Comparison of ENCODE assay signal across 1 cellular context in the genomic region with DNA sequence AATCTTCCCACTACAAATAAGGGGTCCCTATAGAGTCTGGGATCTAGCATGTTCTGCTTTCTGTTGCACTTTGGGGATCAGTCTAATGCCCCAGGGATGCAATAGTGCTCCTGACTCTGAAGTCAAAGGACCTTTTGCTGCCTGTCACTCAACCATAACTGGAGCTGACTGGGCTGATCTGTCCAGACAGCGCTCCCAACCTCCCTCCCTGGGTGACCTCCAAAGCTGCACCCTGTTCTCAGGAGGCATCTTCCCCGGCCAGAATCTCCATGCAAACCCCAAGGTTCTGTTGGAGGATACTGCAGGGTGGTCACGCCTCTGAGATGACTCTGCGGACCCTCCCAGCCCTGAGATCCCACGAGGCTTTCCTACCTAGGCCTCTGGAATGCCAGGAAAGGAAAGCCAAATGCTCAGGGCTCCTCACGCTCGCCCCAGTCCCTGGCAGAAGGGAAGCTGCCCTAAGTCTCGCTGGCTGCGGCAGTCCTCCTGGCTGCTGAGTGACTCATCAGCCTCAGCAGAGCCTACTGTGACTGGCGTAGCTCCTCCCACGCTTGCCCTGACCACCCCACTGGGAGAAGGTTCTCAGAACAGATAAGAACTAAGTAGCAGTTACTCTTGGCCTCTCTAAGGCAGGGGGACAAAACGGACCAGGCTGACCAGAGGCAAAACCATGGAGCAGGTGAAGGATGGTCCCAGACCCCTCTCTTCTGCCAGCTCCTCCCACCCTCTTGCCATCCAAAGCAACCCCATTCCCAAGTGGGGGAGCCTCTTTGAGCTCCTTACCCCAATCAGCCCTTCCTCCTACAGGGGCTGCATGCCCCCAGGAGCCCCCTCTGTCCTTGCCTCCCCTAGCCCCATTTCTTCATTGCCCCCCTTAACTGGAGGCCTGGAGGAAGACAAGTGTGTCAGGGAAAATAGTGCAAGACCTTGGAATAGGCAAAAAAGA.
A peak's percentile ranks its signal among the peaks of the same experiment; 100 is the strongest.
TF ChIP-seq lines count a peak whose summit lies in the region.

No MANE protein-coding gene starts in this region.

TF ChIP-seq in K562, 482 proteins besides CTCF, POLR2A, EP300 and RAD21 (continued from another document and continues in another):
- TF ChIP-seq, protein P1, sequence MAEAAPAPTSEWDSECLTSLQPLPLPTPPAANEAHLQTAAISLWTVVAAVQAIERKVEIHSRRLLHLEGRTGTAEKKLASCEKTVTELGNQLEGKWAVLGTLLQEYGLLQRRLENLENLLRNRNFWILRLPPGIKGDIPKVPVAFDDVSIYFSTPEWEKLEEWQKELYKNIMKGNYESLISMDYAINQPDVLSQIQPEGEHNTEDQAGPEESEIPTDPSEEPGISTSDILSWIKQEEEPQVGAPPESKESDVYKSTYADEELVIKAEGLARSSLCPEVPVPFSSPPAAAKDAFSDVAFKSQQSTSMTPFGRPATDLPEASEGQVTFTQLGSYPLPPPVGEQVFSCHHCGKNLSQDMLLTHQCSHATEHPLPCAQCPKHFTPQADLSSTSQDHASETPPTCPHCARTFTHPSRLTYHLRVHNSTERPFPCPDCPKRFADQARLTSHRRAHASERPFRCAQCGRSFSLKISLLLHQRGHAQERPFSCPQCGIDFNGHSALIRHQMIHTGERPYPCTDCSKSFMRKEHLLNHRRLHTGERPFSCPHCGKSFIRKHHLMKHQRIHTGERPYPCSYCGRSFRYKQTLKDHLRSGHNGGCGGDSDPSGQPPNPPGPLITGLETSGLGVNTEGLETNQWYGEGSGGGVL (CRISPR knock-in tag; IDR thresholded peaks at IDR 0.05) = no peak
- TF ChIP-seq, protein P2, sequence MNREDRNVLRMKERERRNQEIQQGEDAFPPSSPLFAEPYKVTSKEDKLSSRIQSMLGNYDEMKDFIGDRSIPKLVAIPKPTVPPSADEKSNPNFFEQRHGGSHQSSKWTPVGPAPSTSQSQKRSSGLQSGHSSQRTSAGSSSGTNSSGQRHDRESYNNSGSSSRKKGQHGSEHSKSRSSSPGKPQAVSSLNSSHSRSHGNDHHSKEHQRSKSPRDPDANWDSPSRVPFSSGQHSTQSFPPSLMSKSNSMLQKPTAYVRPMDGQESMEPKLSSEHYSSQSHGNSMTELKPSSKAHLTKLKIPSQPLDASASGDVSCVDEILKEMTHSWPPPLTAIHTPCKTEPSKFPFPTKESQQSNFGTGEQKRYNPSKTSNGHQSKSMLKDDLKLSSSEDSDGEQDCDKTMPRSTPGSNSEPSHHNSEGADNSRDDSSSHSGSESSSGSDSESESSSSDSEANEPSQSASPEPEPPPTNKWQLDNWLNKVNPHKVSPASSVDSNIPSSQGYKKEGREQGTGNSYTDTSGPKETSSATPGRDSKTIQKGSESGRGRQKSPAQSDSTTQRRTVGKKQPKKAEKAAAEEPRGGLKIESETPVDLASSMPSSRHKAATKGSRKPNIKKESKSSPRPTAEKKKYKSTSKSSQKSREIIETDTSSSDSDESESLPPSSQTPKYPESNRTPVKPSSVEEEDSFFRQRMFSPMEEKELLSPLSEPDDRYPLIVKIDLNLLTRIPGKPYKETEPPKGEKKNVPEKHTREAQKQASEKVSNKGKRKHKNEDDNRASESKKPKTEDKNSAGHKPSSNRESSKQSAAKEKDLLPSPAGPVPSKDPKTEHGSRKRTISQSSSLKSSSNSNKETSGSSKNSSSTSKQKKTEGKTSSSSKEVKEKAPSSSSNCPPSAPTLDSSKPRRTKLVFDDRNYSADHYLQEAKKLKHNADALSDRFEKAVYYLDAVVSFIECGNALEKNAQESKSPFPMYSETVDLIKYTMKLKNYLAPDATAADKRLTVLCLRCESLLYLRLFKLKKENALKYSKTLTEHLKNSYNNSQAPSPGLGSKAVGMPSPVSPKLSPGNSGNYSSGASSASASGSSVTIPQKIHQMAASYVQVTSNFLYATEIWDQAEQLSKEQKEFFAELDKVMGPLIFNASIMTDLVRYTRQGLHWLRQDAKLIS (CRISPR knock-in tag; IDR thresholded peaks at IDR 0.05) = 0 out of 2 replicates have a peak, but pooled peaks have one; percentile 68
- TF ChIP-seq ZBTB1 (CRISPR knock-in tag; IDR thresholded peaks at IDR 0.05; ENCODE audit: borderline replicate concordance, low read depth) (peak; percentile 57; the same call in 1 of the 2 replicates), ZNF134 (CRISPR knock-in tag; conservative IDR thresholded peaks at IDR 0.05) (0 out of 2 replicates have a peak, but pooled peaks have one; percentile 18), TEAD4 (IDR thresholded peaks at IDR 0.05; ENCODE audit: low read length) (peak; percentile 72), TEAD4 (CRISPR knock-in tag; IDR thresholded peaks at IDR 0.05; ENCODE audit: borderline replicate concordance) (no peak), TBL1XR1 (IDR thresholded peaks at IDR 0.05; ENCODE audit: low read length in 2 of 2) (peak in 1 of 2 experiments; percentile 58; a peak in 1 of 4 replicates), NFXL1 (CRISPR knock-in tag; IDR thresholded peaks at IDR 0.05) (no peak), STAG1 (CRISPR knock-in tag; IDR thresholded peaks at IDR 0.05; ENCODE audit: borderline replicate concordance) (no peak), MTA3 (IDR thresholded peaks at IDR 0.05; ENCODE audit: borderline replicate concordance) (peak; percentile 88), CBFA2T2 (conservative IDR thresholded peaks at IDR 0.05) (peak; percentile 54), C11orf30 (IDR thresholded peaks at IDR 0.05; ENCODE audit: low read depth) (peak; percentile 76), MYC (IDR thresholded peaks at IDR 0.05; ENCODE audit: low read depth, low read length) (0 out of 2 replicates have a peak, but pooled peaks have one; percentile 19), MYC (CRISPR knock-in tag; IDR thresholded peaks at IDR 0.05; ENCODE audit: borderline replicate concordance, low read depth) (no peak), TBP (optimal IDR thresholded peaks at IDR 0.05; ENCODE audit: low read depth, low read length) (peak; percentile 32), JUND (IDR thresholded peaks at IDR 0.05; ENCODE audit: borderline replicate concordance, low read depth, low read length) (peak; percentile 100), JUND (tag; IDR thresholded peaks at IDR 0.05; ENCODE audit: borderline replicate concordance, low read depth, low read length) (peak; percentile 98), HMGN3 (IDR thresholded peaks at IDR 0.05; ENCODE audit: borderline replicate concordance, extremely low read depth, insufficient read length, low read depth, low read length) (peak; percentile 58), RCOR1 (IDR thresholded peaks at IDR 0.05; ENCODE audit: borderline replicate concordance in 1 of 2, low read depth in 2 of 2, low read length in 2 of 2) (peak in 1 of 2 experiments; percentile 89; a peak in 2 of 4 replicates), GATAD2A (IDR thresholded peaks at IDR 0.05) (peak; percentile 72), TCF3 (CRISPR knock-in tag; IDR thresholded peaks at IDR 0.05) (peak; percentile 63; the same call in 1 of the 2 replicates), MTF1 (CRISPR knock-in tag; IDR thresholded peaks at IDR 0.05; ENCODE audit: borderline replicate concordance) (no peak), PHF21A (IDR thresholded peaks at IDR 0.05; ENCODE audit: borderline replicate concordance, low read depth) (0 out of 2 replicates have a peak, but pooled peaks have one; percentile 69), RBFOX2 (IDR thresholded peaks at IDR 0.05; ENCODE audit: low read depth, low read length) (peak; percentile 43), ZEB2 (IDR thresholded peaks at IDR 0.05) (peak; percentile 46; the same call in 1 of the 2 replicates), SMAD4 (CRISPR knock-in tag; conservative IDR thresholded peaks at IDR 0.05) (0 out of 2 replicates have a peak, but pooled peaks have one; percentile 36), KLF16 (IDR thresholded peaks at IDR 0.05) (peak; percentile 41; the same call in 1 of the 2 replicates), TCF7L2 (IDR thresholded peaks at IDR 0.05; ENCODE audit: low read depth, low read length) (no peak), RBBP5 (IDR thresholded peaks at IDR 0.05; ENCODE audit: borderline replicate concordance, insufficient read depth, low read length, poor library complexity, severe bottlenecking) (peak; percentile 48)
- TF ChIP-seq, protein P3, sequence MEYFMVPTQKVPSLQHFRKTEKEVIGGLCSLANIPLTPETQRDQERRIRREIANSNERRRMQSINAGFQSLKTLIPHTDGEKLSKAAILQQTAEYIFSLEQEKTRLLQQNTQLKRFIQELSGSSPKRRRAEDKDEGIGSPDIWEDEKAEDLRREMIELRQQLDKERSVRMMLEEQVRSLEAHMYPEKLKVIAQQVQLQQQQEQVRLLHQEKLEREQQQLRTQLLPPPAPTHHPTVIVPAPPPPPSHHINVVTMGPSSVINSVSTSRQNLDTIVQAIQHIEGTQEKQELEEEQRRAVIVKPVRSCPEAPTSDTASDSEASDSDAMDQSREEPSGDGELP (CRISPR knock-in tag; IDR thresholded peaks at IDR 0.05; ENCODE audit: borderline replicate concordance) = peak; percentile 76
- TF ChIP-seq, protein P4, sequence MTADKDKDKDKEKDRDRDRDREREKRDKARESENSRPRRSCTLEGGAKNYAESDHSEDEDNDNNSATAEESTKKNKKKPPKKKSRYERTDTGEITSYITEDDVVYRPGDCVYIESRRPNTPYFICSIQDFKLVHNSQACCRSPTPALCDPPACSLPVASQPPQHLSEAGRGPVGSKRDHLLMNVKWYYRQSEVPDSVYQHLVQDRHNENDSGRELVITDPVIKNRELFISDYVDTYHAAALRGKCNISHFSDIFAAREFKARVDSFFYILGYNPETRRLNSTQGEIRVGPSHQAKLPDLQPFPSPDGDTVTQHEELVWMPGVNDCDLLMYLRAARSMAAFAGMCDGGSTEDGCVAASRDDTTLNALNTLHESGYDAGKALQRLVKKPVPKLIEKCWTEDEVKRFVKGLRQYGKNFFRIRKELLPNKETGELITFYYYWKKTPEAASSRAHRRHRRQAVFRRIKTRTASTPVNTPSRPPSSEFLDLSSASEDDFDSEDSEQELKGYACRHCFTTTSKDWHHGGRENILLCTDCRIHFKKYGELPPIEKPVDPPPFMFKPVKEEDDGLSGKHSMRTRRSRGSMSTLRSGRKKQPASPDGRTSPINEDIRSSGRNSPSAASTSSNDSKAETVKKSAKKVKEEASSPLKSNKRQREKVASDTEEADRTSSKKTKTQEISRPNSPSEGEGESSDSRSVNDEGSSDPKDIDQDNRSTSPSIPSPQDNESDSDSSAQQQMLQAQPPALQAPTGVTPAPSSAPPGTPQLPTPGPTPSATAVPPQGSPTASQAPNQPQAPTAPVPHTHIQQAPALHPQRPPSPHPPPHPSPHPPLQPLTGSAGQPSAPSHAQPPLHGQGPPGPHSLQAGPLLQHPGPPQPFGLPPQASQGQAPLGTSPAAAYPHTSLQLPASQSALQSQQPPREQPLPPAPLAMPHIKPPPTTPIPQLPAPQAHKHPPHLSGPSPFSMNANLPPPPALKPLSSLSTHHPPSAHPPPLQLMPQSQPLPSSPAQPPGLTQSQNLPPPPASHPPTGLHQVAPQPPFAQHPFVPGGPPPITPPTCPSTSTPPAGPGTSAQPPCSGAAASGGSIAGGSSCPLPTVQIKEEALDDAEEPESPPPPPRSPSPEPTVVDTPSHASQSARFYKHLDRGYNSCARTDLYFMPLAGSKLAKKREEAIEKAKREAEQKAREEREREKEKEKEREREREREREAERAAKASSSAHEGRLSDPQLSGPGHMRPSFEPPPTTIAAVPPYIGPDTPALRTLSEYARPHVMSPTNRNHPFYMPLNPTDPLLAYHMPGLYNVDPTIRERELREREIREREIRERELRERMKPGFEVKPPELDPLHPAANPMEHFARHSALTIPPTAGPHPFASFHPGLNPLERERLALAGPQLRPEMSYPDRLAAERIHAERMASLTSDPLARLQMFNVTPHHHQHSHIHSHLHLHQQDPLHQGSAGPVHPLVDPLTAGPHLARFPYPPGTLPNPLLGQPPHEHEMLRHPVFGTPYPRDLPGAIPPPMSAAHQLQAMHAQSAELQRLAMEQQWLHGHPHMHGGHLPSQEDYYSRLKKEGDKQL (CRISPR knock-in tag; IDR thresholded peaks at IDR 0.05; ENCODE audit: borderline replicate concordance) = no peak
- TF ChIP-seq, protein P5, sequence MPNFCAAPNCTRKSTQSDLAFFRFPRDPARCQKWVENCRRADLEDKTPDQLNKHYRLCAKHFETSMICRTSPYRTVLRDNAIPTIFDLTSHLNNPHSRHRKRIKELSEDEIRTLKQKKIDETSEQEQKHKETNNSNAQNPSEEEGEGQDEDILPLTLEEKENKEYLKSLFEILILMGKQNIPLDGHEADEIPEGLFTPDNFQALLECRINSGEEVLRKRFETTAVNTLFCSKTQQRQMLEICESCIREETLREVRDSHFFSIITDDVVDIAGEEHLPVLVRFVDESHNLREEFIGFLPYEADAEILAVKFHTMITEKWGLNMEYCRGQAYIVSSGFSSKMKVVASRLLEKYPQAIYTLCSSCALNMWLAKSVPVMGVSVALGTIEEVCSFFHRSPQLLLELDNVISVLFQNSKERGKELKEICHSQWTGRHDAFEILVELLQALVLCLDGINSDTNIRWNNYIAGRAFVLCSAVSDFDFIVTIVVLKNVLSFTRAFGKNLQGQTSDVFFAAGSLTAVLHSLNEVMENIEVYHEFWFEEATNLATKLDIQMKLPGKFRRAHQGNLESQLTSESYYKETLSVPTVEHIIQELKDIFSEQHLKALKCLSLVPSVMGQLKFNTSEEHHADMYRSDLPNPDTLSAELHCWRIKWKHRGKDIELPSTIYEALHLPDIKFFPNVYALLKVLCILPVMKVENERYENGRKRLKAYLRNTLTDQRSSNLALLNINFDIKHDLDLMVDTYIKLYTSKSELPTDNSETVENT (CRISPR knock-in tag; IDR thresholded peaks at IDR 0.05) = peak; percentile 58; the same call in 1 of the 2 replicates
- TF ChIP-seq, protein P6, sequence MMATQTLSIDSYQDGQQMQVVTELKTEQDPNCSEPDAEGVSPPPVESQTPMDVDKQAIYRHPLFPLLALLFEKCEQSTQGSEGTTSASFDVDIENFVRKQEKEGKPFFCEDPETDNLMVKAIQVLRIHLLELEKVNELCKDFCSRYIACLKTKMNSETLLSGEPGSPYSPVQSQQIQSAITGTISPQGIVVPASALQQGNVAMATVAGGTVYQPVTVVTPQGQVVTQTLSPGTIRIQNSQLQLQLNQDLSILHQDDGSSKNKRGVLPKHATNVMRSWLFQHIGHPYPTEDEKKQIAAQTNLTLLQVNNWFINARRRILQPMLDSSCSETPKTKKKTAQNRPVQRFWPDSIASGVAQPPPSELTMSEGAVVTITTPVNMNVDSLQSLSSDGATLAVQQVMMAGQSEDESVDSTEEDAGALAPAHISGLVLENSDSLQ (IDR thresholded peaks at IDR 0.05) = peak; percentile 93
- TF ChIP-seq, protein P7, sequence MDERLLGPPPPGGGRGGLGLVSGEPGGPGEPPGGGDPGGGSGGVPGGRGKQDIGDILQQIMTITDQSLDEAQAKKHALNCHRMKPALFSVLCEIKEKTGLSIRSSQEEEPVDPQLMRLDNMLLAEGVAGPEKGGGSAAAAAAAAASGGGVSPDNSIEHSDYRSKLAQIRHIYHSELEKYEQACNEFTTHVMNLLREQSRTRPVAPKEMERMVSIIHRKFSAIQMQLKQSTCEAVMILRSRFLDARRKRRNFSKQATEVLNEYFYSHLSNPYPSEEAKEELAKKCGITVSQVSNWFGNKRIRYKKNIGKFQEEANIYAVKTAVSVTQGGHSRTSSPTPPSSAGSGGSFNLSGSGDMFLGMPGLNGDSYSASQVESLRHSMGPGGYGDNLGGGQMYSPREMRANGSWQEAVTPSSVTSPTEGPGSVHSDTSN (CRISPR knock-in tag; IDR thresholded peaks at IDR 0.05; ENCODE audit: low read depth) = peak; percentile 42; the same call in 1 of the 2 replicates
- TF ChIP-seq, protein P7 (tag; conservative IDR thresholded peaks at IDR 0.05; ENCODE audit: low read depth) = peak; percentile 34; the same call in 1 of the 2 replicates
